Comparison of ENCODE assay signal across 1 cellular context in the genomic region with DNA sequence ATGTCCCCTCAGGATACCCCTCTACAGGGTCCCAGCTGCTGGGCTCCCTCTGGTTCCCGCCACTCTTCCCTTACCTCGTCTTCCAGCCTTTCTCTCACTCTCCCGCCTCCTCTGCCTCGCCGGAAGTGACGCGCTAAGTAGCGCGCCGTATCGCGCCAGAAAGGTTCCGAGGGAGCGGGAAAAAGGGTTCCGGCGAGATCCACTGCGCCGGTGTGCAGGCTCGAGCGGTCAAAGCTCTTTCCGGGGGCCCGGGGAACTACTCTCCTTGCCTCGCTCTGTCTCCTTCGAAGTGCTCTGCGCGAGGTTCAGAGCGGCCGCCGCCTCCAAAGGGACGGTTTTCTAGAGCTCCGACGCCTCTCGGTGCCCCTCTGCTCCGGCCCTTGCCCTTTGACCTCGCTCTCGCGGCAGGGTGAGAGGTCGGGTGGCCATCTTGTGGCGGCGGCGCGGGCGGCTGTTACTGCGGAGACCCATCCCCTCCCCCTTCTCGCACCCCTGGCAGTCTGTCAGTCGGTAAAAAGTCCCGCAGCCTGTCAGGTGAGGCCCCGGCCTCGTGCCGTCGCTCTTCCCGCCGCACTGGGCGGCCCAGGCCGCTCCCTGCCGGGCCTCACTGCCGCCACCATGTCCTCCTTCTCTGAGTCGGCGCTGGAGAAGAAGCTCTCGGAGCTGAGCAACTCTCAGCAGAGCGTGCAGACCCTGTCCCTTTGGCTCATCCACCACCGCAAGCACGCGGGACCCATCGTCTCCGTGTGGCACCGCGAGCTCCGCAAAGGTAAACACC.
A peak's percentile ranks its signal among the peaks of the same experiment; 100 is the strongest.
TF ChIP-seq lines count a peak whose summit lies in the region.

A gene with protein sequence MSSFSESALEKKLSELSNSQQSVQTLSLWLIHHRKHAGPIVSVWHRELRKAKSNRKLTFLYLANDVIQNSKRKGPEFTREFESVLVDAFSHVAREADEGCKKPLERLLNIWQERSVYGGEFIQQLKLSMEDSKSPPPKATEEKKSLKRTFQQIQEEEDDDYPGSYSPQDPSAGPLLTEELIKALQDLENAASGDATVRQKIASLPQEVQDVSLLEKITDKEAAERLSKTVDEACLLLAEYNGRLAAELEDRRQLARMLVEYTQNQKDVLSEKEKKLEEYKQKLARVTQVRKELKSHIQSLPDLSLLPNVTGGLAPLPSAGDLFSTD (plus strand): TSS at position 417 of the 778 bp plus-strand sequence. CDS start 202 bp downstream, at position 619.
A gene (minus strand): TSS at position 127 of the 778 bp plus-strand sequence. CDS start 19,640 bp downstream, outside the sequence.

TF ChIP-seq in SK-N-SH, 30 proteins besides CTCF, POLR2A, EP300 and RAD21 (continued from another document):
- TF ChIP-seq, protein P1, sequence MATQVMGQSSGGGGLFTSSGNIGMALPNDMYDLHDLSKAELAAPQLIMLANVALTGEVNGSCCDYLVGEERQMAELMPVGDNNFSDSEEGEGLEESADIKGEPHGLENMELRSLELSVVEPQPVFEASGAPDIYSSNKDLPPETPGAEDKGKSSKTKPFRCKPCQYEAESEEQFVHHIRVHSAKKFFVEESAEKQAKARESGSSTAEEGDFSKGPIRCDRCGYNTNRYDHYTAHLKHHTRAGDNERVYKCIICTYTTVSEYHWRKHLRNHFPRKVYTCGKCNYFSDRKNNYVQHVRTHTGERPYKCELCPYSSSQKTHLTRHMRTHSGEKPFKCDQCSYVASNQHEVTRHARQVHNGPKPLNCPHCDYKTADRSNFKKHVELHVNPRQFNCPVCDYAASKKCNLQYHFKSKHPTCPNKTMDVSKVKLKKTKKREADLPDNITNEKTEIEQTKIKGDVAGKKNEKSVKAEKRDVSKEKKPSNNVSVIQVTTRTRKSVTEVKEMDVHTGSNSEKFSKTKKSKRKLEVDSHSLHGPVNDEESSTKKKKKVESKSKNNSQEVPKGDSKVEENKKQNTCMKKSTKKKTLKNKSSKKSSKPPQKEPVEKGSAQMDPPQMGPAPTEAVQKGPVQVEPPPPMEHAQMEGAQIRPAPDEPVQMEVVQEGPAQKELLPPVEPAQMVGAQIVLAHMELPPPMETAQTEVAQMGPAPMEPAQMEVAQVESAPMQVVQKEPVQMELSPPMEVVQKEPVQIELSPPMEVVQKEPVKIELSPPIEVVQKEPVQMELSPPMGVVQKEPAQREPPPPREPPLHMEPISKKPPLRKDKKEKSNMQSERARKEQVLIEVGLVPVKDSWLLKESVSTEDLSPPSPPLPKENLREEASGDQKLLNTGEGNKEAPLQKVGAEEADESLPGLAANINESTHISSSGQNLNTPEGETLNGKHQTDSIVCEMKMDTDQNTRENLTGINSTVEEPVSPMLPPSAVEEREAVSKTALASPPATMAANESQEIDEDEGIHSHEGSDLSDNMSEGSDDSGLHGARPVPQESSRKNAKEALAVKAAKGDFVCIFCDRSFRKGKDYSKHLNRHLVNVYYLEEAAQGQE (IDR thresholded peaks at IDR 0.05; ENCODE audit: low read depth, low read length), result peak; percentile 33; the same call in 1 of the 2 replicates
- TF ChIP-seq TEAD4 (IDR thresholded peaks at IDR 0.05; ENCODE audit: borderline replicate concordance, insufficient read depth) (no peak), RCOR1 (IDR thresholded peaks at IDR 0.05; ENCODE audit: low read length) (no peak), YY1 (IDR thresholded peaks at IDR 0.05; ENCODE audit: low read depth) (peak; percentile 96), FOSL2 (IDR thresholded peaks at IDR 0.05; ENCODE audit: borderline replicate concordance, low read depth) (no peak), NRF1 (IDR thresholded peaks at IDR 0.05; ENCODE audit: low read depth, low read length) (peak; percentile 65), MXI1 (IDR thresholded peaks at IDR 0.05; ENCODE audit: low read depth, low read length) (peak; percentile 100), GATA2 (CRISPR knock-in tag; IDR thresholded peaks at IDR 0.05) (no peak), TAF1 (IDR thresholded peaks at IDR 0.05; ENCODE audit: borderline replicate concordance, low read depth, low read length) (peak; percentile 93)
- TF ChIP-seq, protein P2, sequence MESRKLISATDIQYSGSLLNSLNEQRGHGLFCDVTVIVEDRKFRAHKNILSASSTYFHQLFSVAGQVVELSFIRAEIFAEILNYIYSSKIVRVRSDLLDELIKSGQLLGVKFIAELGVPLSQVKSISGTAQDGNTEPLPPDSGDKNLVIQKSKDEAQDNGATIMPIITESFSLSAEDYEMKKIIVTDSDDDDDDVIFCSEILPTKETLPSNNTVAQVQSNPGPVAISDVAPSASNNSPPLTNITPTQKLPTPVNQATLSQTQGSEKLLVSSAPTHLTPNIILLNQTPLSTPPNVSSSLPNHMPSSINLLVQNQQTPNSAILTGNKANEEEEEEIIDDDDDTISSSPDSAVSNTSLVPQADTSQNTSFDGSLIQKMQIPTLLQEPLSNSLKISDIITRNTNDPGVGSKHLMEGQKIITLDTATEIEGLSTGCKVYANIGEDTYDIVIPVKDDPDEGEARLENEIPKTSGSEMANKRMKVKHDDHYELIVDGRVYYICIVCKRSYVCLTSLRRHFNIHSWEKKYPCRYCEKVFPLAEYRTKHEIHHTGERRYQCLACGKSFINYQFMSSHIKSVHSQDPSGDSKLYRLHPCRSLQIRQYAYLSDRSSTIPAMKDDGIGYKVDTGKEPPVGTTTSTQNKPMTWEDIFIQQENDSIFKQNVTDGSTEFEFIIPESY (IDR thresholded peaks at IDR 0.05; ENCODE audit: borderline replicate concordance, low read depth), result peak; percentile 62; the same call in 1 of the 2 replicates
- TF ChIP-seq, protein P3, sequence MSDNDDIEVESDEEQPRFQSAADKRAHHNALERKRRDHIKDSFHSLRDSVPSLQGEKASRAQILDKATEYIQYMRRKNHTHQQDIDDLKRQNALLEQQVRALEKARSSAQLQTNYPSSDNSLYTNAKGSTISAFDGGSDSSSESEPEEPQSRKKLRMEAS (IDR thresholded peaks at IDR 0.05; ENCODE audit: low read depth), result peak; percentile 75
- TF ChIP-seq, protein P4, sequence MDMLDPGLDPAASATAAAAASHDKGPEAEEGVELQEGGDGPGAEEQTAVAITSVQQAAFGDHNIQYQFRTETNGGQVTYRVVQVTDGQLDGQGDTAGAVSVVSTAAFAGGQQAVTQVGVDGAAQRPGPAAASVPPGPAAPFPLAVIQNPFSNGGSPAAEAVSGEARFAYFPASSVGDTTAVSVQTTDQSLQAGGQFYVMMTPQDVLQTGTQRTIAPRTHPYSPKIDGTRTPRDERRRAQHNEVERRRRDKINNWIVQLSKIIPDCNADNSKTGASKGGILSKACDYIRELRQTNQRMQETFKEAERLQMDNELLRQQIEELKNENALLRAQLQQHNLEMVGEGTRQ (IDR thresholded peaks at IDR 0.05; ENCODE audit: borderline replicate concordance, low read depth, low read length), result no peak
- TF ChIP-seq, protein P5, sequence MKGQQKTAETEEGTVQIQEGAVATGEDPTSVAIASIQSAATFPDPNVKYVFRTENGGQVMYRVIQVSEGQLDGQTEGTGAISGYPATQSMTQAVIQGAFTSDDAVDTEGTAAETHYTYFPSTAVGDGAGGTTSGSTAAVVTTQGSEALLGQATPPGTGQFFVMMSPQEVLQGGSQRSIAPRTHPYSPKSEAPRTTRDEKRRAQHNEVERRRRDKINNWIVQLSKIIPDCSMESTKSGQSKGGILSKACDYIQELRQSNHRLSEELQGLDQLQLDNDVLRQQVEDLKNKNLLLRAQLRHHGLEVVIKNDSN (IDR thresholded peaks at IDR 0.05; ENCODE audit: borderline replicate concordance, low read depth), result no peak
